Comparison of ENCODE assay signal across 9 cellular contexts in genomic region chr11:113796663-113797259, GRCh38. TPM values are rescaled to one million over a fixed set of nuclear protein-coding genes. Genes with fewer than 3 reads are reported as not detected.
A peak's percentile ranks its signal among the peaks of the same experiment; 100 is the strongest.
DNase-seq lines count a peak whose midpoint lies in the region; ATAC-seq and TF ChIP-seq lines count a peak whose summit lies in the region.
"Had no signal": no experiment of that assay in that cellular context is flagged by ENCODE, and none has a peak within 500 bp of the region (broad histone marks: within the 10 kb centered on the region; RNA-seq: fewer than 3 reads in every experiment).

No MANE protein-coding gene starts in this region.

- H3K27ac ChIP-seq in fibroblast of lung (ENCODE audit: insufficient read depth, low read length): no peak overlapping the region

- in situ Hi-C loops in SK-MEL-5 (cut with HindIII; ENCODE audit: low pct_unique_long_range_greater_than_20kb, low sequenced_read_pairs): no loop called here

- H4K20me1 ChIP-seq in Loucy (ENCODE audit: insufficient read depth, low read length, poor library complexity, severe bottlenecking) (no peaks in the 10 kb centered on the region), fibroblast of lung (ENCODE audit: control insufficient read depth, extremely low read depth, insufficient read depth, low read length) (no peaks in the 10 kb centered on the region)

- no peaks in the 10 kb centered on the region for H3K79me2 ChIP-seq in Loucy (ENCODE audit: insufficient read depth, low read length)
- H3K79me2 ChIP-seq in fibroblast of lung (ENCODE audit: control insufficient read depth, insufficient read depth, low read length): no peaks in the 10 kb centered on the region

- H3K9me3 ChIP-seq in Loucy (ENCODE audit: insufficient read depth, low read depth, low read length): no peaks in the 10 kb centered on the region
- H3K9me3 ChIP-seq in fibroblast of lung (ENCODE audit: control insufficient read depth, insufficient read depth, low read depth, low read length): no peaks in the 10 kb centered on the region

- H3K27me3 ChIP-seq in Loucy (ENCODE audit: insufficient read depth, low read length, poor library complexity, severe bottlenecking): no peaks in the 10 kb centered on the region
- no peaks in the 10 kb centered on the region for H3K27me3 ChIP-seq in fibroblast of lung (ENCODE audit: control insufficient read depth, insufficient read depth, low read length)

- H3K4me3 ChIP-seq in Loucy (ENCODE audit: low read length, poor library complexity, severe bottlenecking) (no peak overlapping the region), fibroblast of lung (replicated peaks in 1 of 4; ENCODE audit: control extremely low read depth in 1 of 4, insufficient read depth in 1 of 4, low read depth in 3 of 4, low read length in 4 of 4) (no peak overlapping the region)

- H3K9me2 ChIP-seq in Loucy (replicated peaks; ENCODE audit: low read depth, low read length): no peaks in the 10 kb centered on the region

- H3K4me1 Mint-ChIP-seq in neural crest cell: no peaks in the 10 kb centered on the region

- no peak overlapping the region for H3K27ac Mint-ChIP-seq in neural crest cell (ENCODE audit: unreplicated experiment)

- ATAC-seq in GM19395 (IDR thresholded peaks at IDR 0.05; ENCODE audit: unreplicated experiment): peak; percentile 84

- no peaks in the 10 kb centered on the region for H3K27me3 Mint-ChIP-seq in neural crest cell (ENCODE audit: low read depth)

- H3K9ac ChIP-seq in Loucy (ENCODE audit: low read depth, low read length, poor library complexity, severe bottlenecking) (no peak overlapping the region), fibroblast of lung (ENCODE audit: insufficient read depth, low read length) (no peak overlapping the region)

- no peak overlapping the region for H3K4me3 Mint-ChIP-seq in neural crest cell

- no peaks in the 10 kb centered on the region for H3F3A ChIP-seq in Loucy (ENCODE audit: low read depth)

- H3K4me2 ChIP-seq in Loucy (ENCODE audit: low read depth, low read length, poor library complexity, severe bottlenecking) (no peak overlapping the region), fibroblast of lung (ENCODE audit: extremely low read depth, insufficient read depth, low read length) (no peak overlapping the region)

- H2AFZ ChIP-seq in Loucy (ENCODE audit: low read length) (no peak overlapping the region), fibroblast of lung (ENCODE audit: low read length) (no peak overlapping the region)

- DNase-seq in DMS114 treated with DMSO at 0.1 percent for 48 hours (lab: John Stamatoyannopoulos, UW; ENCODE audit: unreplicated experiment): peak; percentile 22
- peak; percentile 62 for DNase-seq in SK-MEL-5 (ENCODE audit: low read depth, low spot score)
- peak; percentile 29 to 42 for DNase-seq in fibroblast of lung (ENCODE audit: low read depth in 2 of 2)
- peak; percentile 13 for DNase-seq in neural crest cell (ENCODE audit: low read depth, low spot score)
- no peak for DNase-seq in NCI-H187 (lab: John Stamatoyannopoulos, UW)
- DNase-seq in activated T-cell treated with anti-CD3 and anti-CD28 coated beads, Interleukin-2, amount 50 U/mL, for 1 hour: no peak

- H3K9me3 Mint-ChIP-seq in neural crest cell: peaks cover 8% of the 10 kb centered on the region

- peaks cover 39% of the 10 kb centered on the region; the same call in 1 of the 2 replicates for H3K36me3 ChIP-seq in Loucy (ENCODE audit: insufficient read depth, low read length)
- peaks cover 2% of the 10 kb centered on the region for H3K36me3 ChIP-seq in fibroblast of lung (ENCODE audit: control insufficient read depth, insufficient read depth, low read length)

- H3K4me1 ChIP-seq in Loucy (ENCODE audit: insufficient read depth, low read length, poor library complexity, severe bottlenecking): no peaks in the 10 kb centered on the region
- no peaks in the 10 kb centered on the region for H3K4me1 ChIP-seq in fibroblast of lung (ENCODE audit: control insufficient read depth, extremely low read depth, insufficient read depth, low read length)

- H3K36me3 Mint-ChIP-seq in neural crest cell (ENCODE audit: low read depth): peaks cover 29% of the 10 kb centered on the region

- peak; percentile 74 for TF ChIP-seq CTCF in Loucy (conservative IDR thresholded peaks at IDR 0.05; ENCODE audit: low read length)
- peak; percentile 62 to 80 for TF ChIP-seq CTCF in fibroblast of lung (conservative IDR thresholded peaks at IDR 0.05 in 1 of 2, IDR thresholded peaks at IDR 0.05 in 1 of 2; ENCODE audit: low read depth in 1 of 2, low read length in 2 of 2)
- TF ChIP-seq CTCF in neural crest cell (conservative IDR thresholded peaks at IDR 0.05): peak; percentile 72

RNA-seq across cellular contexts. Expression of gene CLDN25, which starts 17.2 kb away (rescaled TPM):
- not detected in 2 replicates for total RNA-seq in SK-MEL-5 (2014; rRNA removed; shearing (Covaris generic))
- polyA plus RNA-seq in SK-MEL-5 (2015; cell fraction: cytosol; rRNA removed): not detected in 2 replicates
- not detected in 2 replicates for polyA plus RNA-seq in SK-MEL-5 (2015; cell fraction: nucleus; rRNA removed)
- total RNA-seq in fibroblast of lung (not detected in 2 replicates), neural crest cell (not detected in 2 replicates)
- polyA plus RNA-seq in fibroblast of lung: not detected in 2 replicates
- polyA plus RNA-seq in fibroblast of lung (2012): not detected in 2 replicates
- not detected in 2 replicates for polyA minus RNA-seq in fibroblast of lung (ENCODE audit: low replicate concordance)
- total RNA-seq: pulmonary artery endothelial cell had no signal

RNA-seq across cellular contexts. Expression of gene ZW10, which starts 23.3 kb away (rescaled TPM):
- total RNA-seq in SK-MEL-5 (2014; rRNA removed; shearing (Covaris generic)): 17.3 and 19.8 TPM in 2 replicates
- polyA plus RNA-seq in SK-MEL-5 (2015; cell fraction: cytosol; rRNA removed): 11.2 and 14.7 TPM in 2 replicates
- 11.8 and 17.6 TPM in 2 replicates for polyA plus RNA-seq in SK-MEL-5 (2015; cell fraction: nucleus; rRNA removed)
- total RNA-seq in fibroblast of lung (13.5 and 15.9 TPM in 2 replicates), neural crest cell (28.2 and 29.2 TPM in 2 replicates)
- polyA plus RNA-seq in fibroblast of lung: 15.4 and 19.3 TPM in 2 replicates
- 10.3 and 14.8 TPM in 2 replicates for polyA plus RNA-seq in fibroblast of lung (2012)
- polyA minus RNA-seq in fibroblast of lung (ENCODE audit: low replicate concordance): 5.4 and 5.7 TPM in 2 replicates

Comparison
In these comparisons a context has a peak if more than half of its experiments do, and no peak if none do; other contexts are left out.
1. DNase-seq: peak in DMS114 treated with DMSO at 0.1 percent for 48 hours (single experiment), SK-MEL-5 (single experiment), fibroblast of lung (2 of 2) and neural crest cell (single experiment); none in NCI-H187 (0 of 2) and activated T-cell treated with anti-CD3 and anti-CD28 coated beads, Interleukin-2, amount 50 U/mL, for 1 hour (single experiment).
2. Peak in every context shown above with its lines, with median percentiles within 50 percentile points of each other: CTCF ChIP-seq.